Comparison of ENCODE assay signal across 21 cellular contexts in the genomic region with DNA sequence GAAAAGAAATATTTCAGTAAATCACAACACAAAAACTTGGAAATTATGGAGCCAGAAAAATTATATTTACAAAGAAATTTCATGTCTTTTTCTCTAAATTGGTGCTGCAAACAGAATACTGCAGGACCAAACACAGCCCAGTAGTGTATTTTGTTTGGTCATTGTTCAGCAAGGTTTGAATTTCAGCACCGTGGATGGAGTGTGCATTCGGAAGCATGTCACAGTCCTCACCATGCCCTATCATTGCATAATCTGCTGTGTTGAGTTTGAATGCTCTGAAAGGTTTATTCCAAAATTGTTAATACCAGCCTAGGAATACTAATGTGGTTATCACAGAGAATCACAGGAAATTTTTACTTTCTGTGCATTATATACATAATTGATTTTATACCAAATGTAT.
"Had no signal": no experiment of that assay in that cellular context is flagged by ENCODE, and none has a peak within 500 bp of the region (broad histone marks: within the 10 kb centered on the region; RNA-seq: fewer than 3 reads in every experiment).

No MANE protein-coding gene starts in this region.

- H3K27me3 ChIP-seq: MG63 had no signal

- H3K36me3 Mint-ChIP-seq: IgD-negative memory B cell had no signal

- H3K4me3 ChIP-seq: MG63 had no signal

- DNase-seq: Karpas-422, KG1, MG63, NCI-H1092 treated with DMSO at 0.1 percent for 48 hours, NCI-H1436, NCI-H187, NCI-H2029, NCI-H2081 treated with DMSO at 0.1 percent for 48 hours, NCI-H2171, NCI-H226, NCI-H446, NCI-H510A, NCI-H524 treated with DMSO at 0.1 percent for 48 hours, NCI-H69, NCI-H774, SHP77 had no signal

- H3K4me3 Mint-ChIP-seq: IgD-negative memory B cell had no signal

- H3K4me1 Mint-ChIP-seq: IgD-negative memory B cell had no signal

- H3K36me3 ChIP-seq: MG63 had no signal

- FAIRE-seq: HTR-8/SVneo, RCC 7860 had no signal

- H3K27ac ChIP-seq: HL-60, RWPE1 had no signal

- H3K27ac Mint-ChIP-seq: IgD-negative memory B cell had no signal
